Comparison of ENCODE assay signal across 7 cellular contexts in the genomic region with DNA sequence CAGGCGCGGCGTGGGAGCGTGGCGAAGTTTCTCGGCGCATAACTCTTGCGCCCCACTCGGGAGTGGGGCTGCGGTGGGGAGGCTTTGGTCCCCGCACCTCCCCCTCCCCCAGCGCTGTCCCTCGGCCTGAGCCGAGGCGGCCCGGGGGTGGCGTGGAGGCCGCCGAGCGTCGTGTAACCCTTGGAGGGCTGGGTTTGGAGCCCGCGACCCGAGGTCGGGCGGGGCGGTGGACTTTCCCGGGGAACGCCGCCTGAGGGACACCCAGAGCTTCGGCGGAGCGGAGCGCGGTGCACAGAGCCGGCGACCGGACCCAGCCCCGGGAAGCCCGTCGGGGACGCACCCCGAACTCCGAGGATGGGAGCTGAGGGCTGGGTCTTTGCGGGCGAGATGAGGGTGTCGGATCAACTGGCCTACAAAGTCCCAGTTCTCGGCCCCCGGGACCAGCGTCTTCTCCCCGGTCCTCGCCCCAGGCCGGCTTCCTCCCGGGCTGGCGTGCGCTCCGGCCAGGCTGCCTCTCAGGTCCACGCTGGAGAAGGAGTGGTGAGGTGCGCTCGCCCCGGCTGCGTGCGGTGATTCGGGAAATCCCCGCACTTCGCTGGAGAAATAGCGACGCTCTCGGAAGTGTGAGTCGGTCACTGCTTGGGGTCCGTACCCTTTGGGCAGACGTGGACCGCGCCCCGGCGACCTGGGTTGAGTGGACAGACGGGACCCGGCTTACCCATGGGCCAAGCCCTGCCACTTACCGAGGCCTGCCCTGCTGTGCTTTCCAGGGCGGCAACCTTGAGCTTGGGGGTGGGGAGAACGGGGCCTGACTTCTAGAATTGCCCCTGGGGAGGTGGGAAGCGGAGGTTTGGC.
A peak's percentile ranks its signal among the peaks of the same experiment; 100 is the strongest.
DNase-seq lines count a peak whose midpoint lies in the region; ATAC-seq, FAIRE-seq and TF ChIP-seq lines count a peak whose summit lies in the region.

No MANE protein-coding gene starts in this region.

- TF ChIP-seq EP300 in GM12878 (IDR thresholded peaks at IDR 0.05; ENCODE audit: borderline replicate concordance in 1 of 2, control insufficient read depth in 1 of 2, low read depth in 2 of 2, low read length in 2 of 2) = no peak

- H3K27ac ChIP-seq in GM12878 (ENCODE audit: control insufficient read depth, insufficient read depth) (no peak overlapping the region), subcutaneous abdominal adipose tissue (ENCODE audit: low read depth, low read length) (peak overlapping the region; percentile 100)

- no peaks in the 10 kb centered on the region for H4K20me1 ChIP-seq in GM12878 (ENCODE audit: control insufficient read depth, insufficient read depth)

- SMC1A ChIA-PET in GM12878 (lab: Charles Lee; ENCODE audit: uncharacterized antibody, unreplicated experiment) = interaction anchor here (2.0 kb wide), 1 partner anchor 25 kb away, joined by 5 read pairs; no protein-coding TSS in a partner anchor

- WGBS in GM12878 (ENCODE audit: insufficient coverage, insufficient replicate concordance, low lambda C conversion rate, missing lambda C conversion rate) = 61% methylated on average over 66 of the region's 82 CpGs

- no peak for TF ChIP-seq CTCF in GM12878 (IDR thresholded peaks at IDR 0.05 in 2 of 3, conservative IDR thresholded peaks at IDR 0.05 in 1 of 3; ENCODE audit: control insufficient read depth in 2 of 3, extremely low read depth in 1 of 3, insufficient read depth in 1 of 3, low read depth in 3 of 3, low read length in 3 of 3)

- RAD21 ChIA-PET in GM12878 (lab: Charles Lee; ENCODE audit: unreplicated experiment) = no interaction called here

- CTCF ChIA-PET in GM12878 (lab: Yijun Ruan, JAX) = interaction anchor here (0.6 to 6.4 kb wide), 3 partner anchors 7 to 323 kb away, joined by 3 to 55 read pairs (median 3); no protein-coding TSS in a partner anchor

- no peak overlapping the region; the same call in 1 of the 2 replicates for H2AFZ ChIP-seq in GM12878 (ENCODE audit: control insufficient read depth, low read depth, low read length)

- in situ Hi-C loops in GM12878 (cut with MboI) = loop anchor here (5.0 kb wide), 1 partner anchor 282 kb away; no protein-coding TSS in a partner anchor

- no peak for TF ChIP-seq POLR2A in GM12878 (IDR thresholded peaks at IDR 0.05; ENCODE audit: low read depth, low read length)

- peak; percentile 45 for DNase-seq in HK-2 (ENCODE audit: unreplicated experiment)
- DNase-seq in GM12878 (ENCODE audit: low read depth, low spot score) = no peak
- DNase-seq in left colon = peak in 1 of 2 donors; percentile 38
- no peak for DNase-seq in stimulated activated CD4-positive, alpha-beta T cell treated with anti-CD3 and anti-CD28 coated beads, Interleukin-15, amount 100 ng/mL, for 24 hours
- DNase-seq in superior temporal gyrus (ENCODE audit: extremely low spot score) = no peak
- DNase-seq in MV-4-11 (lab: John Stamatoyannopoulos, UW) = no peak

- H3K27me3 ChIP-seq in GM12878 (replicated peaks in 1 of 2; ENCODE audit: control insufficient read depth in 2 of 2, insufficient read depth in 2 of 2, low read length in 1 of 2) = peaks cover 0 to 5% of the 10 kb centered on the region in 2 experiments; a peak in 2 of 4 replicates
- no peaks in the 10 kb centered on the region for H3K27me3 ChIP-seq in subcutaneous abdominal adipose tissue (ENCODE audit: control insufficient read depth in 5 of 5, insufficient read depth in 4 of 5, low read length in 5 of 5)

- H3K4me3 ChIP-seq in GM12878 (no peak overlapping the region), subcutaneous abdominal adipose tissue (ENCODE audit: low read depth in 1 of 5, low read length in 5 of 5) (peak overlapping the region; percentile 76 to 87 (median 81))

- H3K4me1 ChIP-seq in GM12878 (ENCODE audit: control insufficient read depth, insufficient read depth, low read length) (no peaks in the 10 kb centered on the region), subcutaneous abdominal adipose tissue (ENCODE audit: control insufficient read depth in 5 of 5, insufficient read depth in 5 of 5, low read length in 5 of 5) (peaks cover 6 to 61% (median 54%) of the 10 kb centered on the region in 5 donors)

- no peaks in the 10 kb centered on the region for H3K36me3 ChIP-seq in GM12878 (ENCODE audit: control insufficient read depth in 2 of 2, insufficient read depth in 2 of 2, low read length in 1 of 2)
- peaks cover 0 to 9% (median 0%) of the 10 kb centered on the region in 5 donors for H3K36me3 ChIP-seq in subcutaneous abdominal adipose tissue (ENCODE audit: control insufficient read depth in 5 of 5, insufficient read depth in 5 of 5, low read length in 5 of 5)

- POLR2A ChIA-PET in GM12878 (lab: Charles Lee) = no interaction called here

- no peak for FAIRE-seq in GM12878 (lab: Jason Lieb, UNC)

- intact Hi-C loops in GM12878 (cut with micrococcal nuclease; ENCODE audit: unreplicated experiment) = no loop called here
- intact Hi-C loops in left colon (cut with DNase I, micrococcal nuclease) = loop anchor here in 1 of 2 donors (2.0 kb wide), 1 partner anchor 283 kb away; no protein-coding TSS in a partner anchor

- no peak overlapping the region for H3K9ac ChIP-seq in GM12878 (ENCODE audit: control insufficient read depth, insufficient read depth, low read length)
- H3K9ac ChIP-seq in subcutaneous abdominal adipose tissue (ENCODE audit: low read length in 5 of 5) = peak overlapping the region; percentile 83 to 99 (median 95)

- H3K9me3 ChIP-seq in GM12878 (replicated peaks; ENCODE audit: control insufficient read depth, insufficient read depth, low read length) = no peaks in the 10 kb centered on the region
- no peaks in the 10 kb centered on the region for H3K9me3 ChIP-seq in subcutaneous abdominal adipose tissue (ENCODE audit: control insufficient read depth in 5 of 5, low read length in 5 of 5)

- no TSS peak for BruUV-seq in GM12878 (replicated peaks; lab: Mats Ljungman, UMichigan)

- H3K79me2 ChIP-seq in GM12878 (ENCODE audit: control insufficient read depth, insufficient read depth, low read length) = no peaks in the 10 kb centered on the region

- ATAC-seq in GM12878 (no peak), left colon (peak; percentile 13)

- H3K4me2 ChIP-seq in GM12878 (ENCODE audit: control insufficient read depth, insufficient read depth) = peak overlapping the region; percentile 69; the same call in 1 of the 2 replicates

- TF ChIP-seq RAD21 in GM12878 (IDR thresholded peaks at IDR 0.05; ENCODE audit: insufficient read depth, low read depth, low read length) = no peak

TF ChIP-seq in GM12878, 131 proteins besides CTCF, POLR2A, EP300 and RAD21:
- no peak for TF ChIP-seq SP1 (IDR thresholded peaks at IDR 0.05; ENCODE audit: low read depth, low read length)
- TF ChIP-seq ESRRA (IDR thresholded peaks at IDR 0.05; ENCODE audit: low read length) = no peak
- TF ChIP-seq, protein P1, sequence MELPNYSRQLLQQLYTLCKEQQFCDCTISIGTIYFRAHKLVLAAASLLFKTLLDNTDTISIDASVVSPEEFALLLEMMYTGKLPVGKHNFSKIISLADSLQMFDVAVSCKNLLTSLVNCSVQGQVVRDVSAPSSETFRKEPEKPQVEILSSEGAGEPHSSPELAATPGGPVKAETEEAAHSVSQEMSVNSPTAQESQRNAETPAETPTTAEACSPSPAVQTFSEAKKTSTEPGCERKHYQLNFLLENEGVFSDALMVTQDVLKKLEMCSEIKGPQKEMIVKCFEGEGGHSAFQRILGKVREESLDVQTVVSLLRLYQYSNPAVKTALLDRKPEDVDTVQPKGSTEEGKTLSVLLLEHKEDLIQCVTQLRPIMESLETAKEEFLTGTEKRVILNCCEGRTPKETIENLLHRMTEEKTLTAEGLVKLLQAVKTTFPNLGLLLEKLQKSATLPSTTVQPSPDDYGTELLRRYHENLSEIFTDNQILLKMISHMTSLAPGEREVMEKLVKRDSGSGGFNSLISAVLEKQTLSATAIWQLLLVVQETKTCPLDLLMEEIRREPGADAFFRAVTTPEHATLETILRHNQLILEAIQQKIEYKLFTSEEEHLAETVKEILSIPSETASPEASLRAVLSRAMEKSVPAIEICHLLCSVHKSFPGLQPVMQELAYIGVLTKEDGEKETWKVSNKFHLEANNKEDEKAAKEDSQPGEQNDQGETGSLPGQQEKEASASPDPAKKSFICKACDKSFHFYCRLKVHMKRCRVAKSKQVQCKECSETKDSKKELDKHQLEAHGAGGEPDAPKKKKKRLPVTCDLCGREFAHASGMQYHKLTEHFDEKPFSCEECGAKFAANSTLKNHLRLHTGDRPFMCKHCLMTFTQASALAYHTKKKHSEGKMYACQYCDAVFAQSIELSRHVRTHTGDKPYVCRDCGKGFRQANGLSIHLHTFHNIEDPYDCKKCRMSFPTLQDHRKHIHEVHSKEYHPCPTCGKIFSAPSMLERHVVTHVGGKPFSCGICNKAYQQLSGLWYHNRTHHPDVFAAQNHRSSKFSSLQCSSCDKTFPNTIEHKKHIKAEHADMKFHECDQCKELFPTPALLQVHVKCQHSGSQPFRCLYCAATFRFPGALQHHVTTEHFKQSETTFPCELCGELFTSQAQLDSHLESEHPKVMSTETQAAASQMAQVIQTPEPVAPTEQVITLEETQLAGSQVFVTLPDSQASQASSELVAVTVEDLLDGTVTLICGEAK (IDR thresholded peaks at IDR 0.05; ENCODE audit: borderline replicate concordance) = no peak
- 0 out of 2 replicates have a peak, but pooled peaks have one; percentile 6 for TF ChIP-seq GATAD2B (conservative IDR thresholded peaks at IDR 0.05; ENCODE audit: low read depth)
- TF ChIP-seq ZZZ3 (IDR thresholded peaks at IDR 0.05; ENCODE audit: control insufficient read depth, insufficient read length, low read depth) = no peak
- no peak for TF ChIP-seq RELA (IDR thresholded peaks at IDR 0.05; ENCODE audit: borderline replicate concordance, partially characterized antibody)
- no peak for TF ChIP-seq RBBP5 (conservative IDR thresholded peaks at IDR 0.05)
- no peak for TF ChIP-seq EED (IDR thresholded peaks at IDR 0.05; ENCODE audit: low read depth)
